10 cellular contexts compared by ENCODE assay signal in the genomic region with DNA sequence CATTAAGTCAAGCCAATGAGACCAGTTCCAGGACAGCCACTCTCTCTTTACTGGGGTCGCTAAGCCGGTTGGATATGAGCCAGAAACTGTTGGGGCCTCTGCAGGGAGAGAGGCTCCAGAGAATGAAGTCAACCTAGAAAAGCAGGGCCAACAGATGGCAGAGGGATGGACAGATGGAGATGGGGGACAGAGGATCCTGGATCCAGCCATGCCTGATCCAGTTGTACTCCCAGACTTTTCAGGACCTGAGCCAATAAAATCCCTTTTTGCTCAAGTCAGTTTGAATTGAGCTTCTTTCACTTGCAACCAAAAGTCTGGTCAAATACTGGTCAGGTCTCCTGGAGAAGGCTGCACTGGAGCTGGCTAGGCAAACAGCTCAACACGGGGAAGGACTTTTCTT. TPM values are rescaled to one million over a fixed set of nuclear protein-coding genes. Genes with fewer than 3 reads are reported as not detected.
DNase-seq lines count a peak whose midpoint lies in the region; ATAC-seq and TF ChIP-seq lines count a peak whose summit lies in the region.
"Had no signal": no experiment of that assay in that cellular context is flagged by ENCODE, and none has a peak within 500 bp of the region (broad histone marks: within the 10 kb centered on the region; RNA-seq: fewer than 3 reads in every experiment).

No MANE protein-coding gene starts in this region.

- H3K4me2 ChIP-seq in IMR-90 (ENCODE audit: low read depth, low read length), result no peak overlapping the region

- no peak overlapping the region for H4K5ac ChIP-seq in IMR-90 (ENCODE audit: low read depth, low read length)

- no peak overlapping the region for H2BK120ac ChIP-seq in IMR-90 (ENCODE audit: low read depth, low read length)

- H3K4me1 ChIP-seq in A673 (ENCODE audit: insufficient read depth, low read length, poor library complexity, severe bottlenecking) (peaks cover 24% of the 10 kb centered on the region), IMR-90 (ENCODE audit: control insufficient read depth, insufficient read depth, low read length) (peaks cover 18% of the 10 kb centered on the region), lung (ENCODE audit: control insufficient read depth in 2 of 2, insufficient read depth in 2 of 2, low read length in 2 of 2) (peaks cover 3 to 14% of the 10 kb centered on the region in 2 donors)

- POLR2A ChIA-PET in A673 (lab: Charles Lee; ENCODE audit: low non-redundant PET), result no interaction called here
- POLR2A ChIA-PET in IMR-90 (lab: Charles Lee; ENCODE audit: unreplicated experiment), result interaction anchor here (0.6 kb wide), 1 partner anchor 51 kb away, joined by 4 read pairs; no protein-coding TSS in a partner anchor

- TF ChIP-seq CTCF in A673 (conservative IDR thresholded peaks at IDR 0.05; ENCODE audit: low read depth, low read length), result no peak
- no peak for TF ChIP-seq CTCF in IMR-90 (conservative IDR thresholded peaks at IDR 0.05; ENCODE audit: low read depth, low read length)
- TF ChIP-seq CTCF in astrocyte of the cerebellum (IDR thresholded peaks at IDR 0.05; ENCODE audit: low read depth, low read length, missing control alignments), result no peak
- no peak for TF ChIP-seq CTCF in lung (IDR thresholded peaks at IDR 0.05; ENCODE audit: control extremely low read depth, extremely low read depth)

- H2AK5ac ChIP-seq in IMR-90 (ENCODE audit: low read depth, low read length), result peak overlapping the region; percentile 83; the same call in 1 of the 2 replicates

- in situ Hi-C loops in IMR-90 (cut with MboI; ENCODE audit: low sequenced_read_pairs), result no loop called here
- in situ Hi-C loops in astrocyte of the cerebellum (cut with HindIII; ENCODE audit: low sequenced_read_pairs), result no loop called here

- H2AFZ ChIP-seq in IMR-90 (replicated peaks; ENCODE audit: low read length, poor library complexity), result no peak overlapping the region

- H3K18ac ChIP-seq in IMR-90 (ENCODE audit: low read depth, low read length), result no peak overlapping the region

- H3K9me3 ChIP-seq in A673 (ENCODE audit: low read depth, low read length, poor library complexity, severe bottlenecking) (no peaks in the 10 kb centered on the region), IMR-90 (ENCODE audit: control insufficient read depth, insufficient read depth, low read length) (no peaks in the 10 kb centered on the region), lung (ENCODE audit: control insufficient read depth in 2 of 2, insufficient read depth in 1 of 2, low read length in 1 of 2) (no peaks in the 10 kb centered on the region)
- H3K9me3 ChIP-seq: tibial artery had no signal

- dilution Hi-C loops in IMR-90 (cut with HindIII; ENCODE audit: low sequenced_read_pairs, unreplicated experiment), result no loop called here

- H3K36me3 ChIP-seq in A673 (ENCODE audit: insufficient read depth, low read length, poor library complexity, severe bottlenecking) (peaks cover 53% of the 10 kb centered on the region), IMR-90 (ENCODE audit: control insufficient read depth, insufficient read depth, low read length) (peaks cover 1% of the 10 kb centered on the region; the same call in 1 of the 2 replicates), lung (ENCODE audit: control insufficient read depth in 2 of 2, insufficient read depth in 2 of 2, low read length in 2 of 2) (peaks cover 1 to 3% of the 10 kb centered on the region in 2 donors)

- 0 out of 2 replicates have a peak, but pooled peaks cover 5% of the 10 kb centered on the region for H3K9me1 ChIP-seq in IMR-90 (ENCODE audit: insufficient read depth, low read length)

- no peak overlapping the region for H3K9ac ChIP-seq in IMR-90 (ENCODE audit: low read depth, low read length)

- no peak overlapping the region for H2BK20ac ChIP-seq in IMR-90 (ENCODE audit: low read depth, low read length)

- intact Hi-C loops in A673 (cut with micrococcal nuclease; ENCODE audit: unreplicated experiment) (no loop called here), IMR-90 (cut with micrococcal nuclease) (no loop called here), left colon (cut with DNase I, micrococcal nuclease) (no loop called here)

- H2AK9ac ChIP-seq in IMR-90 (replicated peaks; ENCODE audit: low read depth, low read length, poor library complexity), result no peak overlapping the region

- no peaks in the 10 kb centered on the region for H3K27me3 ChIP-seq in A673 (replicated peaks; ENCODE audit: insufficient read depth, low read depth, low read length, poor library complexity)
- H3K27me3 ChIP-seq in IMR-90 (ENCODE audit: control insufficient read depth, insufficient read depth, low read length), result no peaks in the 10 kb centered on the region
- H3K27me3 ChIP-seq in lung (ENCODE audit: control insufficient read depth, insufficient read depth), result no peaks in the 10 kb centered on the region
- H3K27me3 ChIP-seq: tibial artery had no signal

- H2BK15ac ChIP-seq in IMR-90 (ENCODE audit: low read depth, low read length), result no peak overlapping the region; the same call in 2 of the 3 replicates

- no peak overlapping the region for H3K23ac ChIP-seq in IMR-90 (ENCODE audit: low read depth, low read length)

- BruUV-seq in A673 (replicated peaks; lab: Mats Ljungman, UMichigan) (no TSS peak), IMR-90 (replicated peaks; lab: Mats Ljungman, UMichigan) (no TSS peak)

- H4K91ac ChIP-seq in IMR-90 (ENCODE audit: insufficient read depth, low read depth, low read length), result no peak overlapping the region

- no peak overlapping the region for H4K8ac ChIP-seq in IMR-90 (ENCODE audit: low read depth in 2 of 2, low read length in 2 of 2)

- TF ChIP-seq POLR2A in IMR-90 (IDR thresholded peaks at IDR 0.05; ENCODE audit: low read depth, low read length), result no peak

- no peaks in the 10 kb centered on the region; the same call in 1 of the 2 replicates for H4K20me1 ChIP-seq in IMR-90 (ENCODE audit: insufficient read depth, low read length)

- H3K4ac ChIP-seq in IMR-90 (ENCODE audit: low read depth, low read length), result no peak overlapping the region

- whole genome bisulfite sequencing in IMR-90 (ENCODE audit: extremely low coverage in 2 of 2, insufficient read length in 1 of 2), 2 experiments, result 100% methylated on average over 1 of the region's 3 CpGs; no CpG with 5 or more reads in 1 of the 2 experiments
- 66 to 82% methylated on average over 3 of the region's 3 CpGs for WGBS in lung, 2 donors

- no peak for DNase-seq in A673 (ENCODE audit: low spot score)
- no peak for DNase-seq in IMR-90
- no peak for DNase-seq in astrocyte of the cerebellum (ENCODE audit: low read depth)
- no peak for DNase-seq in lung (ENCODE audit: low spot score)
- no peak for DNase-seq in left colon
- DNase-seq: left cardiac atrium, tibial artery had no signal

- ATAC-seq in IMR-90 (ENCODE audit: low read depth) (no peak), lung (ENCODE audit: insufficient read depth, low FRiP score) (no peak), GM18861 (IDR thresholded peaks at IDR 0.05; ENCODE audit: unreplicated experiment) (no peak), left colon (no peak), GM21737 (IDR thresholded peaks at IDR 0.05; ENCODE audit: unreplicated experiment) (no peak), HG03521 (IDR thresholded peaks at IDR 0.05; ENCODE audit: unreplicated experiment) (no peak)
- ATAC-seq: left cardiac atrium had no signal

- CTCF ChIA-PET in A673 (lab: Charles Lee) (no interaction called here), IMR-90 (lab: Yijun Ruan, JAX) (interaction anchor here (0.9 to 1.3 kb wide), 2 partner anchors 60 to 137 kb away, joined by 3 to 4 read pairs; no protein-coding TSS in a partner anchor)

- no peak overlapping the region for H3K56ac ChIP-seq in IMR-90 (ENCODE audit: extremely low read depth, insufficient read depth, low read length)

- no peak overlapping the region for H3K14ac ChIP-seq in IMR-90 (replicated peaks; ENCODE audit: low read depth, low read length)

- H3K4me3 ChIP-seq in A673 (ENCODE audit: low read depth, low read length, poor library complexity, severe bottlenecking), result peak overlapping the region; percentile 99
- no peak overlapping the region for H3K4me3 ChIP-seq in IMR-90 (ENCODE audit: insufficient read depth, low read depth, low read length)
- H3K4me3 ChIP-seq in astrocyte of the cerebellum (ENCODE audit: low read depth, low read length), result peak overlapping the region; percentile 2
- H3K4me3 ChIP-seq in lung, result peak overlapping the region; percentile 28
- H3K4me3 ChIP-seq: tibial artery had no signal

- H3K27ac ChIP-seq in A673 (ENCODE audit: low read depth, low read length, poor library complexity, severe bottlenecking) (peak overlapping the region; percentile 50), IMR-90 (ENCODE audit: insufficient read depth, low read length) (no peak overlapping the region), lung (ENCODE audit: low read depth in 1 of 2, low read length in 1 of 2) (peak overlapping the region in 1 of 2 donors; percentile 34)

- peaks cover 17 to 32% of the 10 kb centered on the region in 2 experiments for H3K79me1 ChIP-seq in IMR-90 (ENCODE audit: low read depth in 1 of 2, low read length in 2 of 2)

- no peak overlapping the region for H2BK5ac ChIP-seq in IMR-90 (ENCODE audit: low read depth, low read length, poor library complexity, severe bottlenecking)

- no peak for TF ChIP-seq RAD21 in IMR-90 (IDR thresholded peaks at IDR 0.05; ENCODE audit: low read length)

TF ChIP-seq in IMR-90, 13 proteins besides CTCF, POLR2A, EP300 and RAD21 (continues in another document):
- no peak for TF ChIP-seq MXI1 (IDR thresholded peaks at IDR 0.05; ENCODE audit: borderline replicate concordance, low read depth, low read length)
- TF ChIP-seq, protein P1, sequence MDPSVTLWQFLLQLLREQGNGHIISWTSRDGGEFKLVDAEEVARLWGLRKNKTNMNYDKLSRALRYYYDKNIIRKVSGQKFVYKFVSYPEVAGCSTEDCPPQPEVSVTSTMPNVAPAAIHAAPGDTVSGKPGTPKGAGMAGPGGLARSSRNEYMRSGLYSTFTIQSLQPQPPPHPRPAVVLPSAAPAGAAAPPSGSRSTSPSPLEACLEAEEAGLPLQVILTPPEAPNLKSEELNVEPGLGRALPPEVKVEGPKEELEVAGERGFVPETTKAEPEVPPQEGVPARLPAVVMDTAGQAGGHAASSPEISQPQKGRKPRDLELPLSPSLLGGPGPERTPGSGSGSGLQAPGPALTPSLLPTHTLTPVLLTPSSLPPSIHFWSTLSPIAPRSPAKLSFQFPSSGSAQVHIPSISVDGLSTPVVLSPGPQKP (IDR thresholded peaks at IDR 0.05; ENCODE audit: borderline replicate concordance, low read depth, low read length), result no peak
- no peak for TF ChIP-seq FOS (IDR thresholded peaks at IDR 0.05; ENCODE audit: low read depth, low read length)
- TF ChIP-seq RFX5 (IDR thresholded peaks at IDR 0.05; ENCODE audit: low read depth, low read length), result no peak
- TF ChIP-seq CEBPB (IDR thresholded peaks at IDR 0.05; ENCODE audit: low read depth, low read length), result no peak

RNA-seq across cellular contexts. Expression of a gene that starts 2.2 kb away (rescaled TPM):
- total RNA-seq in A673 (2021) (245 and 273 TPM in 2 replicates), IMR-90 (2012; rRNA removed) (194 and 206 TPM in 2 replicates), lung (100 to 1,000 TPM; 433 to 735 TPM), left colon (100 to 1,000 TPM; 217 to 298 TPM)
- polyA plus RNA-seq in IMR-90 (2012; rRNA removed) (117 and 130 TPM in 2 replicates), lung (100 to 1,000 TPM; 269 to 439 TPM)
- polyA plus RNA-seq in IMR-90 (2012; cell fraction: cytosol; rRNA removed), result 71.2 and 131 TPM in 2 replicates
- 33.9 and 115 TPM in 2 replicates for polyA plus RNA-seq in IMR-90 (2012; cell fraction: nucleus; rRNA removed; ENCODE audit: low replicate concordance)
